Comparison of ENCODE assay signal across 22 cellular contexts in the genomic region with DNA sequence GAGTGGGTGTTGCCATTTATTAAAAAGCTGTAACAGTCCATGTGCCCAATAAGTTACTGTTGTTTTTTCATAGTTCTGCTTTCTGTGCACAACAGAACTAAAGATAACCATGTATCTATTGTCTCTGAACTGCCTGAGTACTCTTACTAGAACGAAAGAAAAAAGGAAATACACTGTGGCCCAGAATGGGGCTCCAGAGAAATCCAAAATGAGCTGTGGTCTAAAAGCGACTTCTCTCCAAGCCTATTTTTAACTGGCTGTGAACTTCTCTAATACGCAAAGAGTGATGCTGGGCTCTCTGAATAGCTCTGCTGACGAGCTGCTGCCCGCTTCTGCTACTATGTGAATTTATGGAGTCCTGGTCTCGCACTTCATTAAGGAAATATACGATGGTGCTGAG. TPM values are rescaled to one million over a fixed set of nuclear protein-coding genes. Genes with fewer than 3 reads are reported as not detected.
A peak's percentile ranks its signal among the peaks of the same experiment; 100 is the strongest.
DNase-seq lines count a peak whose midpoint lies in the region; ATAC-seq and TF ChIP-seq lines count a peak whose summit lies in the region.
"Had no signal": no experiment of that assay in that cellular context is flagged by ENCODE, and none has a peak within 500 bp of the region (broad histone marks: within the 10 kb centered on the region; RNA-seq: fewer than 3 reads in every experiment).

No MANE protein-coding gene starts in this region.

- H3K27ac ChIP-seq in OCI-LY7 (ENCODE audit: low read depth, low read length, poor library complexity, severe bottlenecking) (peak overlapping the region; percentile 81), heart right ventricle (peak overlapping the region in 8 of 10 donors; percentile 10 to 79 (median 52))
- H3K27ac ChIP-seq: cardiac muscle cell, hepatocyte, HL-60, RWPE1, sigmoid colon, testis had no signal

- peak overlapping the region; percentile 72 for H3K4me2 ChIP-seq in OCI-LY7 (ENCODE audit: low read length)
- H3K4me2 ChIP-seq: hepatocyte had no signal

- POLR2A ChIA-PET in OCI-LY7 (lab: Charles Lee) = interaction anchor here (0.5 to 6.9 kb wide), 22 partner anchors 9 to 300 kb away, joined by 3 to 85 read pairs (median 4); no protein-coding TSS in a partner anchor

- peaks cover 52% of the 10 kb centered on the region for H3K4me1 ChIP-seq in OCI-LY7 (ENCODE audit: insufficient read depth, low read length, poor library complexity, severe bottlenecking)
- H3K4me1 ChIP-seq in heart right ventricle = peaks cover 0 to 15% (median 0%) of the 10 kb centered on the region in 9 donors
- H3K4me1 ChIP-seq: sigmoid colon had no signal

- H3K36me3 ChIP-seq in OCI-LY7 (ENCODE audit: insufficient read depth, low read length) (no peaks in the 10 kb centered on the region; the same call in 1 of the 2 replicates), heart right ventricle (no peaks in the 10 kb centered on the region)
- H3K36me3 ChIP-seq: cardiac muscle cell, sigmoid colon had no signal

- TF ChIP-seq CTCF in OCI-LY7 (conservative IDR thresholded peaks at IDR 0.05; ENCODE audit: low read length) = no peak
- TF ChIP-seq CTCF in heart right ventricle (IDR thresholded peaks at IDR 0.05) = no peak

- ATAC-seq in heart right ventricle (peak; percentile 63 to 97 (median 89)), GM19351 (IDR thresholded peaks at IDR 0.05; ENCODE audit: unreplicated experiment) (no peak)
- ATAC-seq: GM12878, T-cell had no signal

- peak overlapping the region; percentile 41 for H3K4me3 ChIP-seq in OCI-LY7 (ENCODE audit: low read depth, low read length, poor library complexity, severe bottlenecking)
- H3K4me3 ChIP-seq in heart right ventricle = no peak overlapping the region
- H3K4me3 ChIP-seq: cardiac muscle cell, GM12878, hepatocyte, lung, sigmoid colon, testis had no signal

- intact Hi-C loops in OCI-LY7 (cut with micrococcal nuclease; ENCODE audit: unreplicated experiment) (no loop called here), heart right ventricle (cut with DNase I) (no loop called here)

- H3K27me3 ChIP-seq in heart right ventricle = no peaks in the 10 kb centered on the region
- H3K27me3 ChIP-seq: hepatocyte, sigmoid colon, testis had no signal

- WGBS in heart right ventricle, 2 donors = 36 to 46% methylated on average over 7 of the region's 7 CpGs

- H2AFZ ChIP-seq in OCI-LY7 (ENCODE audit: low read length) = peak overlapping the region; percentile 50; the same call in 1 of the 2 replicates
- H2AFZ ChIP-seq: hepatocyte had no signal

- H3K9me3 ChIP-seq in OCI-LY7 (ENCODE audit: low read length) = peaks cover 19% of the 10 kb centered on the region; the same call in 1 of the 2 replicates
- H3K9me3 ChIP-seq in heart right ventricle = peaks cover 0 to 20% (median 0%) of the 10 kb centered on the region in 11 donors
- H3K9me3 ChIP-seq: testis had no signal

- H3K79me2 ChIP-seq in OCI-LY7 (ENCODE audit: insufficient read depth, low read depth, low read length) = no peaks in the 10 kb centered on the region
- H3K79me2 ChIP-seq: hepatocyte had no signal

- DNase-seq in GDM1 (lab: John Stamatoyannopoulos, UW) (peak; percentile 65), OCI-LY7 (ENCODE audit: low spot score) (peak; percentile 90), heart right ventricle (peak in 1 of 2 donors; percentile 33), putamen (ENCODE audit: low spot score) (peak; percentile 31), NCI-H524 (lab: John Stamatoyannopoulos, UW) (no peak), GM03348 (ENCODE audit: low spot score) (no peak), NCI-H1105 treated with DMSO at 0.1 percent for 48 hours (lab: John Stamatoyannopoulos, UW) (no peak)
- DNase-seq: activated CD4-positive, alpha-beta T cell treated with anti-CD3 and anti-CD28 coated beads, Interleukin-2, amount 50 U/mL, for 1 hour; activated effector memory CD4-positive, alpha-beta T cell treated with Interleukin-2 at 50 U/mL for 16 hours; CD4-positive, alpha-beta memory T cell; GOT3; NCI-H1694 treated with DMSO at 0.1 percent for 48 hours; sigmoid colon; T-cell; testis had no signal

- no peaks in the 10 kb centered on the region for H4K20me1 ChIP-seq in OCI-LY7 (ENCODE audit: insufficient read depth, low read length)

- no peaks in the 10 kb centered on the region for H3K9me2 ChIP-seq in OCI-LY7 (ENCODE audit: insufficient read depth, low read length)

- no TSS peak for BruUV-seq in OCI-LY7 (replicated peaks; lab: Mats Ljungman, UMichigan)

- CTCF ChIA-PET in OCI-LY7 (lab: Charles Lee; ENCODE audit: unreplicated experiment) = interaction anchor here (0.6 to 1.3 kb wide), 4 partner anchors 9 to 108 kb away, joined by 3 to 4 read pairs (median 3); no protein-coding TSS in a partner anchor

RNA-seq across cellular contexts. Expression of gene LPP, which starts 56.2 kb away (rescaled TPM):
- 7.4 and 10.9 TPM in 2 replicates for total RNA-seq in OCI-LY7 (2014; rRNA removed; shearing (Covaris generic))
- 102 and 119 TPM in 2 replicates for total RNA-seq in OCI-LY7 (2022)
- total RNA-seq in heart right ventricle = 100 to 1,000 TPM; 116 to 188 (median 148) TPM
- 10 to 100 TPM in 1 of 2 donors, 1 to 10 TPM in 1; 8.5 to 12.9 TPM for polyA plus RNA-seq in heart right ventricle

Comparison
In these comparisons a context has a peak if more than half of its experiments do, and no peak if none do; other contexts are left out.
1. DNase-seq: peak in GDM1 (single experiment), OCI-LY7 (single experiment) and putamen (single experiment); none in NCI-H524 (0 of 2), GM03348 (single experiment) and NCI-H1105 treated with DMSO at 0.1 percent for 48 hours (single experiment).